ENCODE assay signal across 8 cellular contexts in the genomic region with DNA sequence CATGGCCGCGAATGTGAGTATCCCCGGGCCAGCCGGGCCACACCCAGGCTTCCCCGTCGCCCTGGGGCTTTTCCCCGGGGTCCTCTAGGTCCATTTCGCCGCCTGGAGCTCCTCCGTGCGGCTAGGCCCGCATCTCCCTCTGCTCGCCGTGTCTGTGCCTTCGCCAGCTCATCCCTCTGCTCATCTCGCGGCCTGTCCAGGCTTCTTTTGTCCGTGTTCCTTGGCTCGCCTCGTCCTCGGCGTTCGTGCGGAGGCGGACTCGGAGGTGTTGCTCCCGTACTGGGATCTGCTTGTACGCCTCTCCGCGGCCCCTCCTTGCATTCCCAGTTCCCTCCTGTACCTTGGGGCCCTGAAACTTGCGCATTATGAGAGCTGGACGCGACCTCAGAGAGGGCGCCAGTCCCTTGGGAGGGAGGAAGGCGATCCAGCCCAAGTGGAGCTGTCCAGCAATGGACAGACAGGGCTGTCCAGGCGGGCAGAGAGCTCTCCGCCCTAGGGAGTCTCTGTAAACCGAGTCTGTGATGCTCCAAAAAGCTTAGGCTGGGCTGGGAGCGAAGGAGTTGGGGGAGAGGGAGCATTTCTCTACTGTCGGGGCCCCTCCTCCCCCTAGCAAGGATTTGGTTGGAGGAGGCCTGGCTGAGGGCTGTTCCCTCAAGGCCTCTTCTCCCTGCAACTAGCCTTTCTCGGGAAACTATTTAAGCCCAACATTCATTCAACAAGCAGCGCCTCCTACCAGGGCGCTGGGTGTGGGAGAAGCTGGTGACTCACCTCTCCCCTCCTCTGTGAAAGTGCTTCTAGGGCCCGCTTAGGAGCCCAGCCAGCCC. TPM values are rescaled to one million over a fixed set of nuclear protein-coding genes. Genes with fewer than 3 reads are reported as not detected.
DNase-seq lines count a peak whose midpoint lies in the region; ATAC-seq and TF ChIP-seq lines count a peak whose summit lies in the region.

No MANE protein-coding gene starts in this region.

- H3K36me3 ChIP-seq in H7 (replicated peaks; ENCODE audit: control insufficient read depth, insufficient read depth, low read length), result peaks cover 3% of the 10 kb centered on the region

- peaks cover 32% of the 10 kb centered on the region for H3K36me3 Mint-ChIP-seq in WTC11

- H3K4me3 Mint-ChIP-seq in WTC11, result peak overlapping the region; percentile 100

- H3K27ac Mint-ChIP-seq in WTC11, result peak overlapping the region; percentile 96

- CTCF ChIA-PET in WTC11 (lab: Charles Lee), result interaction anchor here (0.6 to 5.6 kb wide), 11 partner anchors 11 to 340 kb away, joined by 3 to 98 read pairs (median 4); a partner anchor contains a TSS

- peaks cover 40% of the 10 kb centered on the region for H3K4me1 Mint-ChIP-seq in WTC11

- no peaks in the 10 kb centered on the region for H3K27me3 Mint-ChIP-seq in WTC11 (ENCODE audit: low read depth)

- H3K9me3 Mint-ChIP-seq in WTC11, result peaks cover 15% of the 10 kb centered on the region

- H3K4me3 ChIP-seq in H7 (ENCODE audit: insufficient read depth, low read depth, low read length), result peak overlapping the region; percentile 98
- peak overlapping the region; percentile 81 for H3K4me3 ChIP-seq in LNCaP clone FGC (ENCODE audit: low read depth, low read length)

- ATAC-seq in WTC11, result peak; percentile 12

- H3K27me3 ChIP-seq in H7 (ENCODE audit: control insufficient read depth, insufficient read depth, low read length), result no peaks in the 10 kb centered on the region

- DNase-seq in GM04504 (ENCODE audit: low read depth) (peak; percentile 91), H7 (peak; percentile 74), LNCaP clone FGC (ENCODE audit: low read depth) (no peak), WTC11 (ENCODE audit: low spot score) (peak; percentile 48), cerebellum (ENCODE audit: low spot score) (peak; percentile 34), left kidney (ENCODE audit: low read depth, low spot score) (peak; percentile 86), KG1 (lab: John Stamatoyannopoulos, UW) (no peak)
- peak in 3 of 4 experiments; percentile 32 to 59 (median 52) for DNase-seq in stimulated activated CD4-positive, alpha-beta T cell treated with anti-CD3 and anti-CD28 coated beads, Interleukin-1b, Interleukin-23, amount 100 ng/mL, for 24 hours (ENCODE audit: low read depth in 4 of 4, low spot score in 1 of 4)

- POLR2A ChIA-PET in WTC11 (lab: Charles Lee), result interaction anchor here (0.5 to 2.2 kb wide), 6 partner anchors 19 to 230 kb away, joined by 3 to 17 read pairs (median 3); a partner anchor contains a TSS

- TF ChIP-seq CTCF in LNCaP clone FGC (IDR thresholded peaks at IDR 0.05; ENCODE audit: control insufficient read depth, extremely low read depth, insufficient read depth) (no peak), WTC11 (IDR thresholded peaks at IDR 0.05) (no peak)

TF ChIP-seq in WTC11, 78 proteins besides CTCF, POLR2A, EP300 and RAD21:
- TF ChIP-seq, protein P1, sequence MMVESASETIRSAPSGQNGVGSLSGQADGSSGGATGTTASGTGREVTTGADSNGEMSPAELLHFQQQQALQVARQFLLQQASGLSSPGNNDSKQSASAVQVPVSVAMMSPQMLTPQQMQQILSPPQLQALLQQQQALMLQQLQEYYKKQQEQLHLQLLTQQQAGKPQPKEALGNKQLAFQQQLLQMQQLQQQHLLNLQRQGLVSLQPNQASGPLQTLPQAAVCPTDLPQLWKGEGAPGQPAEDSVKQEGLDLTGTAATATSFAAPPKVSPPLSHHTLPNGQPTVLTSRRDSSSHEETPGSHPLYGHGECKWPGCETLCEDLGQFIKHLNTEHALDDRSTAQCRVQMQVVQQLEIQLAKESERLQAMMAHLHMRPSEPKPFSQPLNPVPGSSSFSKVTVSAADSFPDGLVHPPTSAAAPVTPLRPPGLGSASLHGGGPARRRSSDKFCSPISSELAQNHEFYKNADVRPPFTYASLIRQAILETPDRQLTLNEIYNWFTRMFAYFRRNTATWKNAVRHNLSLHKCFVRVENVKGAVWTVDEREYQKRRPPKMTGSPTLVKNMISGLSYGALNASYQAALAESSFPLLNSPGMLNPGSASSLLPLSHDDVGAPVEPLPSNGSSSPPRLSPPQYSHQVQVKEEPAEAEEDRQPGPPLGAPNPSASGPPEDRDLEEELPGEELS (CRISPR knock-in tag; IDR thresholded peaks at IDR 0.05), result no peak
- TF ChIP-seq FOXP1 (CRISPR knock-in tag; IDR thresholded peaks at IDR 0.05; ENCODE audit: borderline replicate concordance) (no peak; the same call in 1 of the 2 replicates), ETV6 (CRISPR knock-in tag; IDR thresholded peaks at IDR 0.05) (0 out of 2 replicates have a peak, but pooled peaks have one; percentile 40), ESRRA (CRISPR knock-in tag; IDR thresholded peaks at IDR 0.05; ENCODE audit: borderline replicate concordance) (no peak), ZNF232 (CRISPR knock-in tag; IDR thresholded peaks at IDR 0.05) (0 out of 2 replicates have a peak, but pooled peaks have one; percentile 17), FOXK1 (CRISPR knock-in tag; IDR thresholded peaks at IDR 0.05) (peak; percentile 41; the same call in 1 of the 2 replicates), ELF4 (CRISPR knock-in tag; IDR thresholded peaks at IDR 0.05; ENCODE audit: low read depth) (no peak), ZNF121 (CRISPR knock-in tag; IDR thresholded peaks at IDR 0.05) (peak; percentile 44; the same call in 1 of the 2 replicates), MXD4 (CRISPR knock-in tag; IDR thresholded peaks at IDR 0.05; ENCODE audit: borderline replicate concordance) (no peak), HMGA2 (CRISPR knock-in tag; IDR thresholded peaks at IDR 0.05) (no peak), KAT7 (CRISPR knock-in tag; IDR thresholded peaks at IDR 0.05; ENCODE audit: borderline replicate concordance) (peak; percentile 77; the same call in 1 of the 2 replicates)
- TF ChIP-seq, protein P2, sequence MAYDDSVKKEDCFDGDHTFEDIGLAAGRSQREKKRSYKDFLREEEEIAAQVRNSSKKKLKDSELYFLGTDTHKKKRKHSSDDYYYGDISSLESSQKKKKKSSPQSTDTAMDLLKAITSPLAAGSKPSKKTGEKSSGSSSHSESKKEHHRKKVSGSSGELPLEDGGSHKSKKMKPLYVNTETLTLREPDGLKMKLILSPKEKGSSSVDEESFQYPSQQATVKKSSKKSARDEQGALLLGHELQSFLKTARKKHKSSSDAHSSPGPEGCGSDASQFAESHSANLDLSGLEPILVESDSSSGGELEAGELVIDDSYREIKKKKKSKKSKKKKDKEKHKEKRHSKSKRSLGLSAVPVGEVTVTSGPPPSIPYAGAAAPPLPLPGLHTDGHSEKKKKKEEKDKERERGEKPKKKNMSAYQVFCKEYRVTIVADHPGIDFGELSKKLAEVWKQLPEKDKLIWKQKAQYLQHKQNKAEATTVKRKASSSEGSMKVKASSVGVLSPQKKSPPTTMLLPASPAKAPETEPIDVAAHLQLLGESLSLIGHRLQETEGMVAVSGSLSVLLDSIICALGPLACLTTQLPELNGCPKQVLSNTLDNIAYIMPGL (CRISPR knock-in tag; IDR thresholded peaks at IDR 0.05), result peak; percentile 64
- TF ChIP-seq, protein P3, sequence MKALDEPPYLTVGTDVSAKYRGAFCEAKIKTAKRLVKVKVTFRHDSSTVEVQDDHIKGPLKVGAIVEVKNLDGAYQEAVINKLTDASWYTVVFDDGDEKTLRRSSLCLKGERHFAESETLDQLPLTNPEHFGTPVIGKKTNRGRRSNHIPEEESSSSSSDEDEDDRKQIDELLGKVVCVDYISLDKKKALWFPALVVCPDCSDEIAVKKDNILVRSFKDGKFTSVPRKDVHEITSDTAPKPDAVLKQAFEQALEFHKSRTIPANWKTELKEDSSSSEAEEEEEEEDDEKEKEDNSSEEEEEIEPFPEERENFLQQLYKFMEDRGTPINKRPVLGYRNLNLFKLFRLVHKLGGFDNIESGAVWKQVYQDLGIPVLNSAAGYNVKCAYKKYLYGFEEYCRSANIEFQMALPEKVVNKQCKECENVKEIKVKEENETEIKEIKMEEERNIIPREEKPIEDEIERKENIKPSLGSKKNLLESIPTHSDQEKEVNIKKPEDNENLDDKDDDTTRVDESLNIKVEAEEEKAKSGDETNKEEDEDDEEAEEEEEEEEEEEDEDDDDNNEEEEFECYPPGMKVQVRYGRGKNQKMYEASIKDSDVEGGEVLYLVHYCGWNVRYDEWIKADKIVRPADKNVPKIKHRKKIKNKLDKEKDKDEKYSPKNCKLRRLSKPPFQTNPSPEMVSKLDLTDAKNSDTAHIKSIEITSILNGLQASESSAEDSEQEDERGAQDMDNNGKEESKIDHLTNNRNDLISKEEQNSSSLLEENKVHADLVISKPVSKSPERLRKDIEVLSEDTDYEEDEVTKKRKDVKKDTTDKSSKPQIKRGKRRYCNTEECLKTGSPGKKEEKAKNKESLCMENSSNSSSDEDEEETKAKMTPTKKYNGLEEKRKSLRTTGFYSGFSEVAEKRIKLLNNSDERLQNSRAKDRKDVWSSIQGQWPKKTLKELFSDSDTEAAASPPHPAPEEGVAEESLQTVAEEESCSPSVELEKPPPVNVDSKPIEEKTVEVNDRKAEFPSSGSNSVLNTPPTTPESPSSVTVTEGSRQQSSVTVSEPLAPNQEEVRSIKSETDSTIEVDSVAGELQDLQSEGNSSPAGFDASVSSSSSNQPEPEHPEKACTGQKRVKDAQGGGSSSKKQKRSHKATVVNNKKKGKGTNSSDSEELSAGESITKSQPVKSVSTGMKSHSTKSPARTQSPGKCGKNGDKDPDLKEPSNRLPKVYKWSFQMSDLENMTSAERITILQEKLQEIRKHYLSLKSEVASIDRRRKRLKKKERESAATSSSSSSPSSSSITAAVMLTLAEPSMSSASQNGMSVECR (CRISPR knock-in tag; IDR thresholded peaks at IDR 0.05; ENCODE audit: borderline replicate concordance), result peak; percentile 43
- TF ChIP-seq, protein P4, sequence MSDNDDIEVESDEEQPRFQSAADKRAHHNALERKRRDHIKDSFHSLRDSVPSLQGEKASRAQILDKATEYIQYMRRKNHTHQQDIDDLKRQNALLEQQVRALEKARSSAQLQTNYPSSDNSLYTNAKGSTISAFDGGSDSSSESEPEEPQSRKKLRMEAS (CRISPR knock-in tag; IDR thresholded peaks at IDR 0.05), result no peak; the same call in 1 of the 2 replicates

RNA-seq across cellular contexts. Expression of a gene that starts 0.6 kb away (rescaled TPM):
- 59.1 and 62.7 TPM in 2 replicates for total RNA-seq in H7 (2014; rRNA removed; shearing (Covaris generic))
- total RNA-seq in WTC11 (2021) (23.9 to 27.7 TPM (median 24.1 TPM) in 3 replicates), cerebellum (39.0 TPM)

RNA-seq across cellular contexts. Expression of a gene that starts 0.7 kb away (rescaled TPM):
- total RNA-seq in H7 (2014; rRNA removed; shearing (Covaris generic)), result 53.1 and 53.8 TPM in 2 replicates
- total RNA-seq in WTC11 (2021) (20.9 to 27.5 TPM (median 21.4 TPM) in 3 replicates), cerebellum (5.4 TPM)

RNA-seq across cellular contexts. Expression of a gene that starts 53.0 kb away (rescaled TPM):
- 23.9 and 31.0 TPM in 2 replicates for total RNA-seq in H7 (2014; rRNA removed; shearing (Covaris generic))
- total RNA-seq in WTC11 (2021), result 31.7 to 34.9 TPM (median 32.6 TPM) in 3 replicates
- total RNA-seq in cerebellum, result 15.3 TPM

RNA-seq across cellular contexts. Expression of a gene that starts 53.2 kb away (rescaled TPM):
- total RNA-seq in H7 (2014; rRNA removed; shearing (Covaris generic)), result 17.0 and 17.9 TPM in 2 replicates
- 17.7 to 21.4 TPM (median 17.8 TPM) in 3 replicates for total RNA-seq in WTC11 (2021)
- total RNA-seq in cerebellum, result 6.8 TPM

Comparison
In these comparisons a context has a peak if more than half of its experiments do, and no peak if none do; other contexts are left out.
1. DNase-seq: peak in GM04504 (single experiment), H7 (single experiment), WTC11 (single experiment), cerebellum (single experiment), left kidney (single experiment) and stimulated activated CD4-positive, alpha-beta T cell treated with anti-CD3 and anti-CD28 coated beads, Interleukin-1b, Interleukin-23, amount 100 ng/mL, for 24 hours (3 of 4); none in LNCaP clone FGC (single experiment) and KG1 (single experiment).